In the genomic region with DNA sequence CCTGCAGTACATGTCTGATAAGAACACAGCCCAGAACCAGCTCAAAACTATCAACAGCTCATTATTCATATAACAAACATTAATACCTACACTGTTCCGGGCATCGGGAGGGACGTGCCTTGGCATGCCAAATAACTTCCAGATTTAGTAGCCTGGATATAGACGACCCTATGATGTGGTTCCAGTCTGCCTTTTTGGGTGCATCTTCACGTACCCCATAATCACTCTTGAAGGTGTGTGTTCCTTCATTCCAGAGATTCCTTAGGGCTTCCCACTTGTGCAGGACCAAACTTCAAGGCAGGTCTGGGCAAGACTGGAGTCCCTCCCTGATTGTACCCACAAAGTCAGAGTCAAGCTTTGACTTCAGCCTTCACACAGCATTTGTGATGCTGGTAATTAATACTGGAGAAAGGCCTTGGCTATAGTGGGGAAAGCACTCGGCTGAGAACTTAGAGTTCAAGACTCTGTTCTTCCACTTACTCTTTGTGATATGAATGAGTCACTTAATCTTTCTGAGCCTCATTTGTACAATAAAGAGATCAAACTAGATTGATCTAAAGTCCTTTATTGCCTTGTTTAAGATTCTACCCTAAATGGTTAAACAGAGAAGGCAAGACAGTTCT, we compare ENCODE assay signal across 17 cellular contexts. TPM values are rescaled to one million over a fixed set of nuclear protein-coding genes. Genes with fewer than 3 reads are reported as not detected.
A peak's percentile ranks its signal among the peaks of the same experiment; 100 is the strongest.
DNase-seq lines count a peak whose midpoint lies in the region; ATAC-seq and TF ChIP-seq lines count a peak whose summit lies in the region.
"Had no signal": no experiment of that assay in that cellular context is flagged by ENCODE, and none has a peak within 500 bp of the region (broad histone marks: within the 10 kb centered on the region; RNA-seq: fewer than 3 reads in every experiment).

No MANE protein-coding gene starts in this region.

- no peaks in the 10 kb centered on the region for H3K27me3 Mint-ChIP-seq in Caco-2 (ENCODE audit: insufficient read depth, unreplicated experiment)

- CTCF ChIA-PET in HCT116 (lab: Charles Lee), result no interaction called here
- CTCF ChIA-PET in Caco-2 (lab: Charles Lee), result no interaction called here
- CTCF ChIA-PET in HEK293T (lab: Yijun Ruan, JAX), result no interaction called here

- H3K36me3 Mint-ChIP-seq in Caco-2 (ENCODE audit: insufficient read depth, unreplicated experiment), result no peaks in the 10 kb centered on the region

- POLR2A ChIA-PET in HCT116 (lab: Charles Lee) (no interaction called here), Caco-2 (lab: Charles Lee) (no interaction called here), HEK293T (lab: Yijun Ruan, JAX) (no interaction called here)

- WGBS in esophagus, 2 donors, result 55 to 69% methylated on average over 6 of the region's 6 CpGs

- ATAC-seq in HCT116 (no peak), RWPE2 (ENCODE audit: low read depth) (peak; percentile 93)

- H3K4me1 ChIP-seq in HCT116 (ENCODE audit: control insufficient read depth in 1 of 2, insufficient read depth in 2 of 2, low read length in 2 of 2) (no peaks in the 10 kb centered on the region), RWPE2 (ENCODE audit: insufficient read depth, poor library complexity, severe bottlenecking) (peaks cover 21% of the 10 kb centered on the region), esophagus (ENCODE audit: control insufficient read depth in 2 of 2, insufficient read depth in 2 of 2, low read length in 1 of 2) (peaks cover 0 to 5% of the 10 kb centered on the region in 2 donors), osteoblast (ENCODE audit: insufficient read depth, low read length) (peaks cover 10% of the 10 kb centered on the region), Caco-2 (peaks cover 8% of the 10 kb centered on the region)

- BruUV-seq in HCT116 (replicated peaks; lab: Mats Ljungman, UMichigan), result no TSS peak
- no TSS peak for BruUV-seq in Caco-2 (replicated peaks; lab: Mats Ljungman, UMichigan)

- H3K9ac ChIP-seq in HCT116 (ENCODE audit: low read length), result no peak overlapping the region
- H3K9ac ChIP-seq: KMS-11 had no signal

- no peaks in the 10 kb centered on the region for H3K36me3 ChIP-seq in HCT116 (ENCODE audit: control insufficient read depth in 1 of 2, insufficient read depth in 2 of 2, low read length in 2 of 2)
- H3K36me3 ChIP-seq in RWPE2 (ENCODE audit: low read depth), result no peaks in the 10 kb centered on the region
- H3K36me3 ChIP-seq in esophagus (ENCODE audit: control insufficient read depth in 2 of 2, insufficient read depth in 2 of 2, low read length in 1 of 2), result no peaks in the 10 kb centered on the region
- no peaks in the 10 kb centered on the region for H3K36me3 ChIP-seq in osteoblast (ENCODE audit: insufficient read depth, low read length)
- no peaks in the 10 kb centered on the region for H3K36me3 ChIP-seq in Caco-2 (ENCODE audit: control insufficient read depth, insufficient read depth, low read length)

- H3K4me3 ChIP-seq in HCT116 (replicated peaks in 1 of 2; ENCODE audit: low read depth in 1 of 2, low read length in 2 of 2) (no peak overlapping the region), RWPE2 (ENCODE audit: severe bottlenecking) (no peak overlapping the region), esophagus (ENCODE audit: low read depth in 1 of 2, low read length in 2 of 2) (no peak overlapping the region), osteoblast (ENCODE audit: insufficient read depth, low read length) (peak overlapping the region; percentile 31), Caco-2 (ENCODE audit: low read depth, low read length) (no peak overlapping the region)

- H3K27ac ChIP-seq in HCT116 (ENCODE audit: low read depth, low read length), result no peak overlapping the region
- H3K27ac ChIP-seq in RWPE2 (ENCODE audit: poor library complexity, severe bottlenecking), result peak overlapping the region; percentile 74
- H3K27ac ChIP-seq in esophagus (ENCODE audit: low read depth in 2 of 2, low read length in 1 of 2), result peak overlapping the region; percentile 11 to 40
- H3K27ac ChIP-seq in osteoblast (ENCODE audit: low read depth, low read length), result no peak overlapping the region
- H3K27ac ChIP-seq: KMS-11 had no signal

- peaks cover 6% of the 10 kb centered on the region for H3K4me1 Mint-ChIP-seq in Caco-2 (ENCODE audit: low read depth, unreplicated experiment)
- H3K4me1 Mint-ChIP-seq: CD8-positive, alpha-beta memory T cell had no signal

- no peak overlapping the region for H3K4me2 ChIP-seq in HCT116 (ENCODE audit: low read length)
- H3K4me2 ChIP-seq in osteoblast (ENCODE audit: insufficient read depth, low read length), result peak overlapping the region; percentile 67
- H3K4me2 ChIP-seq: KMS-11 had no signal

- TF ChIP-seq POLR2A in HCT116 (IDR thresholded peaks at IDR 0.05; ENCODE audit: borderline replicate concordance, extremely low read depth, insufficient read depth, insufficient read length), result no peak

- no peaks in the 10 kb centered on the region for H4K20me1 ChIP-seq in HCT116 (ENCODE audit: insufficient read depth)
- no peaks in the 10 kb centered on the region for H4K20me1 ChIP-seq in osteoblast (ENCODE audit: insufficient read depth, low read length)

- H3K4me3 Mint-ChIP-seq in Caco-2 (ENCODE audit: unreplicated experiment), result no peak overlapping the region
- H3K4me3 Mint-ChIP-seq: CD8-positive, alpha-beta memory T cell had no signal

- H3K9me3 Mint-ChIP-seq in Caco-2 (ENCODE audit: unreplicated experiment), result peaks cover 14% of the 10 kb centered on the region

- H2AFZ ChIP-seq in HCT116 (ENCODE audit: low read depth, low read length, poor library complexity, severe bottlenecking), result peak overlapping the region; percentile 13
- H2AFZ ChIP-seq in osteoblast (ENCODE audit: low read length), result peak overlapping the region; percentile 39

- TF ChIP-seq CTCF in HCT116 (IDR thresholded peaks at IDR 0.05 in 2 of 3, conservative IDR thresholded peaks at IDR 0.05 in 1 of 3; ENCODE audit: borderline replicate concordance in 1 of 3, insufficient read depth in 1 of 3, low read depth in 2 of 3, low read length in 2 of 3) (no peak), RWPE2 (IDR thresholded peaks at IDR 0.05; ENCODE audit: poor library complexity, severe bottlenecking) (no peak), osteoblast (IDR thresholded peaks at IDR 0.05; ENCODE audit: extremely low read depth, low read depth, low read length) (no peak), Caco-2 (IDR thresholded peaks at IDR 0.05; ENCODE audit: insufficient read depth in 1 of 2, low read depth in 1 of 2, low read length in 1 of 2, severe bottlenecking in 1 of 2, unreplicated experiment in 1 of 2) (no peak)

- intact Hi-C loops in HCT116 (cut with micrococcal nuclease) (no loop called here), Caco-2 (cut with micrococcal nuclease; ENCODE audit: unreplicated experiment) (no loop called here)

- H3K79me2 ChIP-seq in HCT116 (ENCODE audit: insufficient read depth, low read length), result no peaks in the 10 kb centered on the region
- H3K79me2 ChIP-seq in osteoblast (ENCODE audit: insufficient read depth, low read length), result no peaks in the 10 kb centered on the region

- no peak for DNase-seq in HCT116 (ENCODE audit: low read depth, low spot score)
- no peak for DNase-seq in RWPE2 (ENCODE audit: low spot score)
- DNase-seq in osteoblast (ENCODE audit: insufficient read length, low spot score, missing footprints), result no peak
- DNase-seq in Caco-2, result no peak
- DNase-seq in HEK293T (ENCODE audit: extremely low spot score), result no peak
- no peak for DNase-seq in stimulated activated CD4-positive, alpha-beta T cell treated with anti-CD3 and anti-CD28 coated beads, Interleukin-4, amount 100 ng/mL, for 4 hours
- DNase-seq: ACHN; C1 segment of cervical spinal cord; CD8-positive, alpha-beta memory T cell; NCI-H1417 treated with DMSO at 0.1 percent for 48 hours; NCI-H187 treated with DMSO at 0.1 percent for 48 hours; NCI-H2227 treated with DMSO at 0.1 percent for 48 hours; NCI-H510A treated with DMSO at 0.1 percent for 48 hours; NCI-H82; SIG-M5 had no signal

- H3K27me3 ChIP-seq in HCT116 (ENCODE audit: insufficient read depth, low read length) (no peaks in the 10 kb centered on the region), RWPE2 (ENCODE audit: insufficient read depth, poor library complexity, severe bottlenecking) (no peaks in the 10 kb centered on the region), esophagus (ENCODE audit: control insufficient read depth in 1 of 2, insufficient read depth in 2 of 2, low read length in 2 of 2) (no peaks in the 10 kb centered on the region), osteoblast (ENCODE audit: insufficient read depth, low read length) (no peaks in the 10 kb centered on the region), Caco-2 (replicated peaks; ENCODE audit: control insufficient read depth, insufficient read depth, low read length) (no peaks in the 10 kb centered on the region)

- H3K9me3 ChIP-seq in HCT116 (ENCODE audit: control insufficient read depth in 1 of 2, insufficient read depth in 1 of 2, low read depth in 1 of 2, low read length in 2 of 2) (no peaks in the 10 kb centered on the region), RWPE2 (ENCODE audit: severe bottlenecking) (no peaks in the 10 kb centered on the region), esophagus (ENCODE audit: control insufficient read depth in 2 of 2, insufficient read depth in 1 of 2, low read depth in 1 of 2, low read length in 1 of 2) (no peaks in the 10 kb centered on the region), osteoblast (ENCODE audit: low read depth, low read length) (no peaks in the 10 kb centered on the region), Caco-2 (no peaks in the 10 kb centered on the region)

- no peak overlapping the region for H3K27ac Mint-ChIP-seq in Caco-2 (ENCODE audit: unreplicated experiment)
- H3K27ac Mint-ChIP-seq: CD8-positive, alpha-beta memory T cell had no signal

- RAD21 ChIA-PET in HCT116 (lab: Charles Lee; ENCODE audit: low non-redundant PET in 1 of 2, low total read pairs in 2 of 2, uncharacterized antibody in 2 of 2, unreplicated experiment in 2 of 2), result no interaction called here

- no peak for TF ChIP-seq RAD21 in HCT116 (IDR thresholded peaks at IDR 0.05; ENCODE audit: low read depth)

- H3K9me2 ChIP-seq in HCT116 (ENCODE audit: insufficient read depth), result no peaks in the 10 kb centered on the region

TF ChIP-seq in HCT116, 20 proteins besides CTCF, POLR2A, EP300 and RAD21 (continues in another document):
- TF ChIP-seq, protein P1, sequence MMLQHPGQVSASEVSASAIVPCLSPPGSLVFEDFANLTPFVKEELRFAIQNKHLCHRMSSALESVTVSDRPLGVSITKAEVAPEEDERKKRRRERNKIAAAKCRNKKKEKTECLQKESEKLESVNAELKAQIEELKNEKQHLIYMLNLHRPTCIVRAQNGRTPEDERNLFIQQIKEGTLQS (IDR thresholded peaks at IDR 0.05), result no peak
- TF ChIP-seq CEBPB (IDR thresholded peaks at IDR 0.05; ENCODE audit: low read depth) (no peak), SIN3A (IDR thresholded peaks at IDR 0.05; ENCODE audit: low read depth) (no peak)

TF ChIP-seq in HEK293T, 16 proteins besides CTCF, POLR2A, EP300 and RAD21 (continues in another document):
- TF ChIP-seq FOXA1 (IDR thresholded peaks at IDR 0.05) (no peak), LEF1 (IDR thresholded peaks at IDR 0.05; ENCODE audit: borderline replicate concordance) (no peak), CTBP1 (IDR thresholded peaks at IDR 0.05; ENCODE audit: borderline replicate concordance) (no peak), ZNF384 (IDR thresholded peaks at IDR 0.05) (no peak), TARDBP (IDR thresholded peaks at IDR 0.05) (no peak)

RNA-seq across cellular contexts. Expression of a gene that starts 27.7 kb away (rescaled TPM):
- total RNA-seq in HCT116 (2021; ENCODE audit: unreplicated experiment) (87.1 TPM), osteoblast (74.6 and 85.2 TPM in 2 replicates), Caco-2 (2022) (189 and 196 TPM in 2 replicates)
- polyA plus RNA-seq in HCT116 (2012), result 48.4 and 65.7 TPM in 2 replicates
- polyA plus RNA-seq in esophagus, result 10 to 100 TPM; 41.2 to 47.5 TPM

Comparison
In these comparisons a context has a peak if more than half of its experiments do, and no peak if none do; other contexts are left out.
1. H3K27ac ChIP-seq: peak in RWPE2 (single experiment) and esophagus (2 of 2); none in HCT116 (single experiment) and osteoblast (single experiment).